24 cellular contexts compared by ENCODE assay signal in the genomic region with DNA sequence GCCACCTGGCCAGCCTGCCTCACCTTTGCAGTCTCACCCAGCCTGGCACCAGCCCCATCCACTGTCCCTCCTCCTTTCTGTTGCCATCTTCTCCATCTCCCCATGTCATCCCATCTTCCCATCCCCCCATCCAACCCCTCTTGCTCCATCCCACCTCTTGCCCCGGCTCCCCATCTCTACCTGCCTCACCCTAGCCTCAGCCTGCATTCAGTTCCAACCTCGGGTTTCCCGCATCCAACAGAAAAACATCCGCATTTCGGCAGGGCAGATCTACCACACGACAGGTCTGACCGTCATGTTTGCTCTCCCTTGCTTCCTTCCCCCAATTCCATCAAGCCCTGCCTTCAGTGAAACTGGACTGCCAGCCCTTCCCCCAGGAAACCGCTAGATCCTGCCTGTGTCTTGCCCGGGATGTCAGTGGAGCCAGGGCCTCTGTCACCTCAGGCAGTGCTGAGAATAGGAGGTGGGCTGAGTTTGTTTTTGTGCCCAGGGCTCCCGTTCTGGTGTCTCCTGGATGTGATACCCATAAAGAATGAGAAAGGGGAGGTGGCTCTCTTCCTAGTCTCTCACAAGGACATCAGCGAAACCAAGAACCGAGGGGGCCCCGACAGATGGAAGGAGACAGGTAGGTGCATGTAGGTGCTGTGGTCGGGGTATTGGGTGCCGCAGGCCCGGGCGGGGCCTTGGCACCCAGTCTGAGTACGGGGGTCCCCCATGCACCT. TPM values are rescaled to one million over a fixed set of nuclear protein-coding genes. Genes with fewer than 3 reads are reported as not detected.
DNase-seq lines count a peak whose midpoint lies in the region; ATAC-seq, FAIRE-seq and TF ChIP-seq lines count a peak whose summit lies in the region.
"Had no signal": no experiment of that assay in that cellular context is flagged by ENCODE, and none has a peak within 500 bp of the region (broad histone marks: within the 10 kb centered on the region; RNA-seq: fewer than 3 reads in every experiment).

No MANE protein-coding gene starts in this region.

- no peaks in the 10 kb centered on the region for H3K36me3 ChIP-seq in astrocyte (ENCODE audit: insufficient read depth, low read length)
- H3K36me3 ChIP-seq: esophagus squamous epithelium, gastroesophageal sphincter, tibial nerve had no signal

- no peak overlapping the region for H3K27ac ChIP-seq in astrocyte (ENCODE audit: low read depth, low read length)
- H3K27ac ChIP-seq: esophagus squamous epithelium, gastroesophageal sphincter, tibial nerve had no signal

- peaks cover 30% of the 10 kb centered on the region for H3K4me1 Mint-ChIP-seq in CD14-positive monocyte
- H3K4me1 Mint-ChIP-seq in astrocyte (ENCODE audit: low read depth, unreplicated experiment) = peaks cover 4% of the 10 kb centered on the region
- peaks cover 24% of the 10 kb centered on the region for H3K4me1 Mint-ChIP-seq in mesothelial cell of epicardium

- H3K27ac Mint-ChIP-seq in CD14-positive monocyte (peak overlapping the region in 1 of 7 donors; percentile 66), astrocyte (ENCODE audit: unreplicated experiment) (peak overlapping the region; percentile 2), mesothelial cell of epicardium (peak overlapping the region; percentile 27)
- H3K27ac Mint-ChIP-seq: natural killer cell; stimulated activated naive CD8-positive, alpha-beta T cell treated with anti-CD3 and anti-CD28 coated beads, Interleukin-15, amount 100 ng/mL, for 72 hours had no signal

- H3K9ac ChIP-seq in astrocyte (ENCODE audit: low read length) = no peak overlapping the region

- no peak for ATAC-seq in HG02588 (IDR thresholded peaks at IDR 0.05; ENCODE audit: unreplicated experiment)
- ATAC-seq: gastroesophageal sphincter; natural killer cell; stimulated activated naive CD8-positive, alpha-beta T cell treated with anti-CD3 and anti-CD28 coated beads, Interleukin-15, amount 100 ng/mL, for 72 hours had no signal

- H3K9me3 Mint-ChIP-seq in CD14-positive monocyte (peaks cover 0 to 6% (median 2%) of the 10 kb centered on the region in 7 donors), astrocyte (ENCODE audit: unreplicated experiment) (peaks cover 3% of the 10 kb centered on the region), mesothelial cell of epicardium (no peaks in the 10 kb centered on the region)
- H3K9me3 Mint-ChIP-seq: natural killer cell; stimulated activated naive CD8-positive, alpha-beta T cell treated with anti-CD3 and anti-CD28 coated beads, Interleukin-15, amount 100 ng/mL, for 72 hours had no signal

- intact Hi-C loops in CD14-positive monocyte (cut with micrococcal nuclease) = no loop called here

- no peaks in the 10 kb centered on the region for H3K9me3 ChIP-seq in astrocyte (ENCODE audit: insufficient read depth, low read depth, low read length)
- H3K9me3 ChIP-seq: esophagus squamous epithelium, gastroesophageal sphincter, tibial nerve had no signal

- H3K27me3 ChIP-seq in astrocyte (ENCODE audit: insufficient read depth, low read length) = peaks cover 54% of the 10 kb centered on the region

- H3K79me2 ChIP-seq in astrocyte (ENCODE audit: insufficient read depth, low read length) = no peaks in the 10 kb centered on the region

- no peak for FAIRE-seq in astrocyte (lab: Jason Lieb, UNC)
- FAIRE-seq: G401.6, HTR-8/SVneo, RCC 7860 had no signal

- no peak for TF ChIP-seq CTCF in CD14-positive monocyte (IDR thresholded peaks at IDR 0.05)
- TF ChIP-seq CTCF in GM10266 (IDR thresholded peaks at IDR 0.05; ENCODE audit: control insufficient read depth, insufficient read depth, low read depth, missing control alignments) = no peak
- TF ChIP-seq CTCF in astrocyte (IDR thresholded peaks at IDR 0.05; ENCODE audit: insufficient read depth, low read depth, low read length) = no peak
- TF ChIP-seq CTCF in mesothelial cell of epicardium (IDR thresholded peaks at IDR 0.05; ENCODE audit: unreplicated experiment) = no peak

- H3K4me3 ChIP-seq in astrocyte (ENCODE audit: insufficient read depth, low read depth, low read length) = no peak overlapping the region
- H3K4me3 ChIP-seq: esophagus squamous epithelium, gastroesophageal sphincter, skin epidermis, tibial nerve had no signal

- no peak overlapping the region for H3K4me2 ChIP-seq in astrocyte (ENCODE audit: low read length)

- peaks cover 13% of the 10 kb centered on the region for H4K20me1 ChIP-seq in astrocyte (ENCODE audit: insufficient read depth, low read length)

- H3K36me3 Mint-ChIP-seq in CD14-positive monocyte = peaks cover 8 to 14% of the 10 kb centered on the region in 2 donors
- H3K36me3 Mint-ChIP-seq in astrocyte (ENCODE audit: low read depth, unreplicated experiment) = peaks cover 2% of the 10 kb centered on the region
- H3K36me3 Mint-ChIP-seq in mesothelial cell of epicardium = no peaks in the 10 kb centered on the region
- H3K36me3 Mint-ChIP-seq: natural killer cell had no signal

- no peak overlapping the region for H2AFZ ChIP-seq in astrocyte (ENCODE audit: low read depth, low read length)

- DNase-seq in CD14-positive monocyte (ENCODE audit: low spot score) (no peak), GM10266 (ENCODE audit: extremely low spot score) (peak; percentile 32), astrocyte (ENCODE audit: low read depth) (no peak), mesothelial cell of epicardium (ENCODE audit: low spot score in 2 of 2, unreplicated experiment in 2 of 2) (no peak), NCI-H1436 (lab: John Stamatoyannopoulos, UW) (no peak), NCI-H2081 treated with DMSO at 0.1 percent for 48 hours (lab: John Stamatoyannopoulos, UW) (no peak), T1000 (lab: John Stamatoyannopoulos, UW) (no peak)
- DNase-seq: activated CD4-positive, alpha-beta T cell treated with anti-CD3 and anti-CD28 coated beads for 4 hours; activated CD8-positive, alpha-beta memory T cell treated with anti-CD3 and anti-CD28 coated beads, Interleukin-2, amount 50 U/mL, for 4 hours; central memory CD4-positive, alpha-beta T cell; esophagus squamous epithelium; GOT3; natural killer cell; NCI-H1092; NCI-H510A; stimulated activated CD4-positive, alpha-beta T cell treated with anti-CD3 and anti-CD28 coated beads, Interleukin-4, amount 100 ng/mL, for 1 hour; stimulated activated naive CD8-positive, alpha-beta T cell treated with anti-CD3 and anti-CD28 coated beads, Interleukin-15, amount 100 ng/mL, for 72 hours had no signal

- peaks cover 46 to 80% (median 52%) of the 10 kb centered on the region in 3 donors for H3K27me3 Mint-ChIP-seq in CD14-positive monocyte (ENCODE audit: low read depth in 3 of 3)
- peaks cover 79% of the 10 kb centered on the region for H3K27me3 Mint-ChIP-seq in astrocyte (ENCODE audit: low read depth, unreplicated experiment)
- peaks cover 85% of the 10 kb centered on the region for H3K27me3 Mint-ChIP-seq in mesothelial cell of epicardium (ENCODE audit: low read depth)

- H3K4me1 ChIP-seq in astrocyte (ENCODE audit: insufficient read depth, low read length) = peaks cover 13% of the 10 kb centered on the region

- peak overlapping the region; percentile 3 to 85 for H3K4me3 Mint-ChIP-seq in CD14-positive monocyte
- H3K4me3 Mint-ChIP-seq in astrocyte (ENCODE audit: unreplicated experiment) = no peak overlapping the region
- no peak overlapping the region for H3K4me3 Mint-ChIP-seq in mesothelial cell of epicardium

RNA-seq across cellular contexts. Expression of a gene that starts 2.5 kb away (rescaled TPM):
- polyA plus RNA-seq in CD14-positive monocyte = 1 to 10 TPM; 1.3 to 3.3 TPM
- total RNA-seq in astrocyte = 0.14 TPM in 1 of 2 replicates, not detected in the other
- total RNA-seq in mesothelial cell of epicardium = 1.8 to 2.5 TPM (median 2.3 TPM) in 3 replicates

RNA-seq across cellular contexts. Expression of a gene that starts 26.6 kb away (rescaled TPM):
- polyA plus RNA-seq in CD14-positive monocyte = 10 to 100 TPM; 50.3 to 52.3 TPM
- 41.3 and 45.2 TPM in 2 replicates for total RNA-seq in astrocyte
- total RNA-seq in mesothelial cell of epicardium = 65.6 to 72.4 TPM (median 68.1 TPM) in 3 replicates

Comparison
In these comparisons a context has a peak if more than half of its experiments do, and no peak if none do; other contexts are left out.
1. H3K4me3 Mint-ChIP-seq: peak in CD14-positive monocyte (2 of 2); none in astrocyte (single experiment) and mesothelial cell of epicardium (single experiment).